ENCODE assay signal across 38 cellular contexts in the genomic region with DNA sequence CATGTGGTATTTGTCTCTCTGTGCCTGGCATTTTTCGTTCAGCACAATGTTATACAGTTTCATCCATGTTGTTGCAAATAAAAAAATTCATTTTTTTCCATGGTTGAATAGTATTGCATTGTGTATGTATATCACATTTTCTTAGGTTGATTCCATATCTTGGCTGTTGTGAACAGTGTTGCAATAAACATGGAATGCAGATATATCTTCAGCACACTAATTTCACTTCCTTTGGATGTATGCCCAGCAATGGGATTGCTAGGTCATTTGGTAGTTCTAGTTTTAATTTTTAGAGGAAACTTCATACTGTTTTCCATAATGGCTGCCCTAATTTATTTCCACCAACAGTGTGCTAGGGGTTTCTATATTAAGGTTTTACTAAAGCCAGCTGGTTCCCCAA. TPM values are rescaled to one million over a fixed set of nuclear protein-coding genes. Genes with fewer than 3 reads are reported as not detected.
"Had no signal": no experiment of that assay in that cellular context is flagged by ENCODE, and none has a peak within 500 bp of the region (broad histone marks: within the 10 kb centered on the region; RNA-seq: fewer than 3 reads in every experiment).

No MANE protein-coding gene starts in this region.

- H3K36me3 ChIP-seq: cardiac muscle cell, heart right ventricle, left ventricle myocardium inferior, ovary, prostate gland, sigmoid colon, suprapubic skin, tibial artery, upper lobe of right lung had no signal

- H3K27me3 ChIP-seq: body of pancreas, cardiac muscle cell, heart right ventricle, ovary, sigmoid colon, suprapubic skin, tibial artery, upper lobe of right lung had no signal

- H3K27ac ChIP-seq: body of pancreas, cardiac muscle cell, coronary artery, dorsolateral prefrontal cortex, heart right ventricle, left ventricle myocardium inferior, ovary, prostate gland, sigmoid colon, suprapubic skin, tibial artery, upper lobe of right lung had no signal

- H3K9me3 ChIP-seq: body of pancreas, left ventricle myocardium inferior, ovary, prostate gland, tibial artery, upper lobe of right lung had no signal

- H3K36me3 Mint-ChIP-seq: activated naive CD4-positive, alpha-beta T cell treated with anti-CD3 and anti-CD28 coated beads, Interleukin-2, amount 50 U/mL, for 72 hours; naive thymus-derived CD4-positive, alpha-beta T cell had no signal

- ATAC-seq: activated naive CD4-positive, alpha-beta T cell treated with anti-CD3 and anti-CD28 coated beads, Interleukin-2, amount 50 U/mL, for 72 hours; activated T-cell treated with anti-CD3 and anti-CD28 coated beads, Interleukin-2, amount 50 U/mL, for 72 hours; body of pancreas; heart right ventricle; naive thymus-derived CD4-positive, alpha-beta T cell; upper lobe of right lung had no signal

- DNase-seq: activated CD4-positive, alpha-beta T cell treated with anti-CD3 and anti-CD28 coated beads for 4 hours; activated CD4-positive, alpha-beta T cell treated with anti-CD3 and anti-CD28 coated beads, Interleukin-2, amount 50 U/mL, for 4 hours; activated CD4-positive, CD25-positive, alpha-beta regulatory T cell; activated naive CD4-positive, alpha-beta T cell; activated T-cell treated with anti-CD3 and anti-CD28 coated beads for 4 hours; activated T-cell treated with anti-CD3 and anti-CD28 coated beads, Interleukin-2, amount 50 U/mL, for 72 hours; aorta; body of pancreas; cerebellar nuclear complex; dorsolateral prefrontal cortex; effector memory CD4-positive, alpha-beta T cell; foreskin melanocyte; heart right ventricle; left ventricle myocardium inferior; midbrain; naive thymus-derived CD4-positive, alpha-beta T cell; ovary; retina; sigmoid colon; stimulated activated CD4-positive, alpha-beta T cell treated with anti-CD3 and anti-CD28 coated beads, Interleukin-15, amount 100 ng/mL, for 24 hours; stimulated activated CD4-positive, alpha-beta T cell treated with anti-CD3 and anti-CD28 coated beads, Interleukin-2, amount 100 ng/mL, for 24 hours; stimulated activated naive CD4-positive, alpha-beta T cell; tibial artery; upper lobe of right lung had no signal

- H3K4me3 Mint-ChIP-seq: activated T-cell treated with anti-CD3 and anti-CD28 coated beads, Interleukin-2, amount 50 U/mL, for 72 hours; naive thymus-derived CD4-positive, alpha-beta T cell had no signal

- FAIRE-seq: endothelial cell of umbilical vein, islet of Langerhans had no signal

- H3K4me1 ChIP-seq: body of pancreas, heart right ventricle, left ventricle myocardium inferior, prostate gland, sigmoid colon, suprapubic skin, tibial artery, upper lobe of right lung had no signal

- H3K27ac Mint-ChIP-seq: activated naive CD4-positive, alpha-beta T cell treated with anti-CD3 and anti-CD28 coated beads, Interleukin-2, amount 50 U/mL, for 72 hours; activated T-cell treated with anti-CD3 and anti-CD28 coated beads, Interleukin-2, amount 50 U/mL, for 72 hours; naive thymus-derived CD4-positive, alpha-beta T cell had no signal

- H3K4me1 Mint-ChIP-seq: naive thymus-derived CD4-positive, alpha-beta T cell had no signal

- H3K4me3 ChIP-seq: body of pancreas, cardiac muscle cell, coronary artery, dorsolateral prefrontal cortex, heart right ventricle, left ventricle myocardium inferior, ovary, prostate gland, sigmoid colon, suprapubic skin, tibial artery, upper lobe of right lung had no signal

RNA-seq across cellular contexts. Expression of a gene that starts 52.6 kb away (rescaled TPM):
- total RNA-seq: activated naive CD4-positive, alpha-beta T cell treated with anti-CD3 and anti-CD28 coated beads, Interleukin-2, amount 50 U/mL, for 72 hours; activated T-cell treated with anti-CD3 and anti-CD28 coated beads, Interleukin-2, amount 50 U/mL, for 72 hours; aorta; body of pancreas; cardiac muscle cell; dorsolateral prefrontal cortex; endothelial cell of umbilical vein; fibroblast of lung; glomerular endothelial cell; heart right ventricle; left ventricle myocardium inferior; lung microvascular endothelial cell; naive thymus-derived CD4-positive, alpha-beta T cell; ovary; prostate gland; sigmoid colon; suprapubic skin; T-helper 1 cell treated with Interleukin-12 subunit alpha and Interleukin-12 subunit beta and Interleukin-4 antibody, amounts not matched to agents 30 ng/mL and 1 ng/mL, for 36 hours; upper lobe of right lung had no signal
- polyA plus RNA-seq: adipose tissue; aorta; cardiac muscle cell; endothelial cell of umbilical vein; esophagus; fibroblast of lung; heart right ventricle; naive thymus-derived CD4-positive, alpha-beta T cell; neural cell; ovary; sigmoid colon had no signal
